In genomic region chr1:26907071-26907922, GRCh38 we compare ENCODE assay signal across 12 cellular contexts. TPM values are rescaled to one million over a fixed set of nuclear protein-coding genes. Genes with fewer than 3 reads are reported as not detected.
DNase-seq lines count a peak whose midpoint lies in the region; ATAC-seq, FAIRE-seq and TF ChIP-seq lines count a peak whose summit lies in the region.
"Had no signal": no experiment of that assay in that cellular context is flagged by ENCODE, and none has a peak within 500 bp of the region (broad histone marks: within the 10 kb centered on the region; RNA-seq: fewer than 3 reads in every experiment).

No MANE protein-coding gene starts in this region.

- no peak for TF ChIP-seq EP300 in K562 (IDR thresholded peaks at IDR 0.05; ENCODE audit: low read length)

- CTCF ChIA-PET in K562 (lab: Yijun Ruan, JAX; ENCODE audit: low intra/inter-chr PET ratio): no interaction called here

- H3K36me3 ChIP-seq in ACC112 (ENCODE audit: insufficient read depth, low read length): no peaks in the 10 kb centered on the region
- H3K36me3 ChIP-seq in K562 (ENCODE audit: control insufficient read depth, insufficient read depth, low read length): no peaks in the 10 kb centered on the region
- peaks cover 0 to 4% (median 0%) of the 10 kb centered on the region in 9 donors for H3K36me3 ChIP-seq in heart left ventricle
- H3K36me3 ChIP-seq: SJSA1, tibial artery had no signal

- peaks cover 11% of the 10 kb centered on the region for H3K4me1 ChIP-seq in ACC112 (ENCODE audit: control insufficient read depth, insufficient read depth, low read length, unreplicated experiment)
- peaks cover 12% of the 10 kb centered on the region in 2 experiments for H3K4me1 ChIP-seq in K562 (replicated peaks in 1 of 2; ENCODE audit: control insufficient read depth in 2 of 2, insufficient read depth in 2 of 2, low read length in 2 of 2)
- peaks cover 0 to 11% (median 0%) of the 10 kb centered on the region in 12 donors for H3K4me1 ChIP-seq in heart left ventricle
- H3K4me1 ChIP-seq: SJSA1, tibial artery had no signal

- no peak for TF ChIP-seq POLR2A in K562 (conservative IDR thresholded peaks at IDR 0.05)
- TF ChIP-seq POLR2A in heart left ventricle (IDR thresholded peaks at IDR 0.05): no peak

- DNase-seq in HT1080 (ENCODE audit: low read depth) (peak; percentile 92), K562 (ENCODE audit: extremely low read depth in 1 of 4, low spot score in 3 of 4) (peak; percentile 51 to 73 (median 64)), kidney tubule cell (ENCODE audit: low spot score) (peak; percentile 98), heart left ventricle (no peak)
- DNase-seq: tibial artery had no signal

- H3K79me2 ChIP-seq in ACC112 (ENCODE audit: control insufficient read depth, insufficient read depth, low read length, unreplicated experiment) (no peaks in the 10 kb centered on the region), K562 (ENCODE audit: control insufficient read depth, insufficient read depth, low read length) (no peaks in the 10 kb centered on the region)

- H3K4me2 ChIP-seq in K562 (ENCODE audit: insufficient read depth, low read length): no peak overlapping the region

- H3K9ac ChIP-seq in K562 (ENCODE audit: insufficient read depth in 1 of 2, low read depth in 2 of 2, low read length in 2 of 2): peak overlapping the region in 1 of 2 experiments; percentile 77; a peak in 2 of 4 replicates

- ATAC-seq in K562 (peak; percentile 65), GM19463 (IDR thresholded peaks at IDR 0.05; ENCODE audit: unreplicated experiment) (no peak), heart left ventricle (no peak), GM18907 (IDR thresholded peaks at IDR 0.05; ENCODE audit: unreplicated experiment) (no peak), GM21360 (IDR thresholded peaks at IDR 0.05; ENCODE audit: unreplicated experiment) (no peak)

- POLR2A ChIA-PET in K562 (lab: Yijun Ruan, JAX): interaction anchor here (0.6 to 1.7 kb wide), 9 partner anchors 9 to 1127 kb away, joined by 3 to 6 read pairs (median 4); partner anchors contain the start of gene GPN2

- in situ Hi-C loops in K562 (cut with MboI): no loop called here

- H3K9me1 ChIP-seq in K562 (ENCODE audit: control insufficient read depth, insufficient read depth, low read length): no peaks in the 10 kb centered on the region

- H3K27ac ChIP-seq in ACC112 (ENCODE audit: low read depth, low read length) (peak overlapping the region; percentile 14; the same call in 1 of the 2 replicates), K562 (ENCODE audit: extremely low read depth, low read depth, low read length) (no peak overlapping the region), heart left ventricle (no peak overlapping the region)
- H3K27ac ChIP-seq: SJSA1, tibial artery had no signal

- no peaks in the 10 kb centered on the region for H3K27me3 ChIP-seq in ACC112 (ENCODE audit: insufficient read depth, low read length)
- H3K27me3 ChIP-seq in K562 (ENCODE audit: control insufficient read depth in 2 of 2, insufficient read depth in 2 of 2, low read length in 2 of 2): no peaks in the 10 kb centered on the region
- no peaks in the 10 kb centered on the region for H3K27me3 ChIP-seq in heart left ventricle
- H3K27me3 ChIP-seq: SJSA1, tibial artery had no signal

- TF ChIP-seq RAD21 in K562 (CRISPR knock-in tag; conservative IDR thresholded peaks at IDR 0.05 in 1 of 2, IDR thresholded peaks at IDR 0.05 in 1 of 2): no peak

- intact Hi-C loops in K562 (cut with micrococcal nuclease): no loop called here
- intact Hi-C loops in heart left ventricle (cut with DNase I): no loop called here

- peak; percentile 88 for FAIRE-seq in K562 (lab: Jason Lieb, UNC)

- no peak for TF ChIP-seq CTCF in K562 (IDR thresholded peaks at IDR 0.05 in 2 of 3, conservative IDR thresholded peaks at IDR 0.05 in 1 of 3; ENCODE audit: insufficient read depth in 2 of 3, low read depth in 1 of 3, low read length in 3 of 3)
- no peak for TF ChIP-seq CTCF in heart left ventricle (IDR thresholded peaks at IDR 0.05)

- 31% methylated on average over 6 of the region's 6 CpGs for WGBS in K562 (ENCODE audit: insufficient coverage, low coverage, missing lambda C conversion rate)
- WGBS in heart left ventricle, 4 donors: 62 to 68% (median 64%) methylated on average over 6 of the region's 6 CpGs

- H4K20me1 ChIP-seq in K562 (replicated peaks; ENCODE audit: control insufficient read depth, insufficient read depth, low read length): no peaks in the 10 kb centered on the region

- no peak overlapping the region for H2AFZ ChIP-seq in ACC112 (ENCODE audit: low read length, unreplicated experiment)
- H2AFZ ChIP-seq in K562 (ENCODE audit: low read depth, low read length): peak overlapping the region; percentile 20; the same call in 1 of the 2 replicates

- no TSS peak for BruUV-seq in K562 (replicated peaks; lab: Mats Ljungman, UMichigan)

- H3K4me3 ChIP-seq in ACC112 (ENCODE audit: low read depth, low read length): no peak overlapping the region
- no peak overlapping the region for H3K4me3 ChIP-seq in K562
- no peak overlapping the region for H3K4me3 ChIP-seq in heart left ventricle
- H3K4me3 ChIP-seq: SJSA1, tibial artery had no signal

- no peaks in the 10 kb centered on the region for H3K9me3 ChIP-seq in K562 (replicated peaks; ENCODE audit: control insufficient read depth, insufficient read depth, low read depth, low read length)
- no peaks in the 10 kb centered on the region for H3K9me3 ChIP-seq in heart left ventricle
- H3K9me3 ChIP-seq: SJSA1, tibial artery had no signal

RNA-seq across cellular contexts. Expression of gene NR0B2, which starts 6.5 kb away (rescaled TPM):
- total RNA-seq in HT1080 (2014; rRNA removed; shearing (Covaris generic)): not detected in 2 replicates
- polyA plus RNA-seq in HT1080 (2015; cell fraction: cytosol; rRNA removed): not detected in 2 replicates
- not detected in 2 replicates for polyA plus RNA-seq in HT1080 (2015; cell fraction: nucleus; rRNA removed)
- not detected in 2 replicates for total RNA-seq in K562 (2011; cell fraction: chromatin; rRNA removed; ENCODE audit: low replicate concordance)
- not detected in 2 replicates for total RNA-seq in K562 (2011; cell fraction: nucleolus; rRNA removed)
- total RNA-seq in K562 (2011; cell fraction: nucleoplasm; rRNA removed): not detected in 2 replicates
- not detected in 2 replicates for total RNA-seq in K562 (2014; rRNA removed)
- not detected in 2 replicates for total RNA-seq in K562 (2014; rRNA removed; fragmentation: Illumina TruSeq; extraction: Trizol)
- not detected in 2 replicates for total RNA-seq in K562 (2015; rRNA removed; fragmentation: Illumina TruSeq; extraction: Trizol)
- not detected in 2 replicates for total RNA-seq in K562 (2021)
- polyA plus RNA-seq in K562 (2011; rRNA removed): not detected in 2 replicates
- 0.06 TPM in 1 of 2 replicates, not detected in the other for polyA plus RNA-seq in K562 (2011; cell fraction: cytosol; rRNA removed)
- polyA plus RNA-seq in K562 (2011; cell fraction: nucleus; rRNA removed): not detected in 2 replicates
- 0.08 TPM in 1 of 2 replicates, not detected in the other for polyA plus RNA-seq in K562 (2012)
- polyA plus RNA-seq in K562 (2014; fragmentation: Illumina TruSeq; extraction: Trizol): not detected in 2 replicates
- polyA plus RNA-seq in K562 (2014; fragmentation: Nextera tagmentation; extraction: Ambion mirVana): not detected
- not detected in 2 replicates for polyA plus RNA-seq in K562 (2014; rRNA removed)
- not detected in 2 replicates for polyA minus RNA-seq in K562 (2011; rRNA and poly(A)+ RNA removed)
- not detected in 2 replicates for polyA minus RNA-seq in K562 (2011; cell fraction: cytosol; rRNA and poly(A)+ RNA removed)
- polyA minus RNA-seq in K562 (2011; cell fraction: nucleus; rRNA and poly(A)+ RNA removed): not detected in 2 replicates
- 10 to 100 TPM in 2 of 9 donors, 1 to 10 TPM in 7; 2.4 to 19.2 (median 6.6) TPM for total RNA-seq in heart left ventricle
- polyA plus RNA-seq in heart left ventricle: 1 to 10 TPM; 2.0 to 6.6 TPM
- total RNA-seq: dermis microvascular lymphatic vessel endothelial cell, mononuclear cell, SJSA1 had no signal

RNA-seq across cellular contexts. Expression of gene GPATCH3, which starts 7.0 kb away (rescaled TPM):
- total RNA-seq in HT1080 (2014; rRNA removed; shearing (Covaris generic)): 11.2 TPM in 2 replicates
- 7.6 and 8.5 TPM in 2 replicates for polyA plus RNA-seq in HT1080 (2015; cell fraction: cytosol; rRNA removed)
- 12.2 and 15.1 TPM in 2 replicates for polyA plus RNA-seq in HT1080 (2015; cell fraction: nucleus; rRNA removed)
- 15.2 and 22.9 TPM in 2 replicates for total RNA-seq in K562 (2011; cell fraction: chromatin; rRNA removed; ENCODE audit: low replicate concordance)
- total RNA-seq in K562 (2011; cell fraction: nucleolus; rRNA removed): 20.1 and 20.7 TPM in 2 replicates
- 11.5 and 12.9 TPM in 2 replicates for total RNA-seq in K562 (2011; cell fraction: nucleoplasm; rRNA removed)
- total RNA-seq in K562 (2014; rRNA removed): 16.4 and 21.0 TPM in 2 replicates
- total RNA-seq in K562 (2014; rRNA removed; fragmentation: Illumina TruSeq; extraction: Trizol): 8.6 and 9.9 TPM in 2 replicates
- total RNA-seq in K562 (2015; rRNA removed; fragmentation: Illumina TruSeq; extraction: Trizol): 15.3 and 16.2 TPM in 2 replicates
- total RNA-seq in K562 (2021): 22.5 and 23.0 TPM in 2 replicates
- 5.4 and 7.2 TPM in 2 replicates for polyA plus RNA-seq in K562 (2011; rRNA removed)
- 7.0 and 9.7 TPM in 2 replicates for polyA plus RNA-seq in K562 (2011; cell fraction: cytosol; rRNA removed)
- polyA plus RNA-seq in K562 (2011; cell fraction: nucleus; rRNA removed): 10.6 and 15.3 TPM in 2 replicates
- polyA plus RNA-seq in K562 (2012): 13.1 and 16.8 TPM in 2 replicates
- 14.4 and 17.5 TPM in 2 replicates for polyA plus RNA-seq in K562 (2014; fragmentation: Illumina TruSeq; extraction: Trizol)
- polyA plus RNA-seq in K562 (2014; fragmentation: Nextera tagmentation; extraction: Ambion mirVana): 1 to 10 TPM; 1.6 to 4.9 TPM
- 13.3 and 16.1 TPM in 2 replicates for polyA plus RNA-seq in K562 (2014; rRNA removed)
- polyA minus RNA-seq in K562 (2011; rRNA and poly(A)+ RNA removed): 6.1 and 6.7 TPM in 2 replicates
- 3.6 and 6.0 TPM in 2 replicates for polyA minus RNA-seq in K562 (2011; cell fraction: cytosol; rRNA and poly(A)+ RNA removed)
- 8.1 and 10.2 TPM in 2 replicates for polyA minus RNA-seq in K562 (2011; cell fraction: nucleus; rRNA and poly(A)+ RNA removed)
- 10 to 100 TPM in 3 of 9 donors, 1 to 10 TPM in 6; 6.0 to 14.9 (median 9.0) TPM for total RNA-seq in heart left ventricle
- polyA plus RNA-seq in heart left ventricle: 10 to 100 TPM in 1 of 2 donors, 1 to 10 TPM in 1; 7.7 to 11.7 TPM

RNA-seq across cellular contexts. Expression of gene NUDC, which starts 14.2 kb away (rescaled TPM):
- 142 and 182 TPM in 2 replicates for total RNA-seq in HT1080 (2014; rRNA removed; shearing (Covaris generic))
- 156 and 165 TPM in 2 replicates for polyA plus RNA-seq in HT1080 (2015; cell fraction: cytosol; rRNA removed)
- 110 and 123 TPM in 2 replicates for polyA plus RNA-seq in HT1080 (2015; cell fraction: nucleus; rRNA removed)
- 70.9 and 112 TPM in 2 replicates for total RNA-seq in K562 (2011; cell fraction: chromatin; rRNA removed; ENCODE audit: low replicate concordance)
- 73.0 and 85.1 TPM in 2 replicates for total RNA-seq in K562 (2011; cell fraction: nucleolus; rRNA removed)
- total RNA-seq in K562 (2011; cell fraction: nucleoplasm; rRNA removed): 71.2 and 76.6 TPM in 2 replicates
- total RNA-seq in K562 (2014; rRNA removed): 234 and 265 TPM in 2 replicates
- total RNA-seq in K562 (2014; rRNA removed; fragmentation: Illumina TruSeq; extraction: Trizol): 83.1 and 86.9 TPM in 2 replicates
- total RNA-seq in K562 (2015; rRNA removed; fragmentation: Illumina TruSeq; extraction: Trizol): 156 and 157 TPM in 2 replicates
- 160 and 170 TPM in 2 replicates for total RNA-seq in K562 (2021)
- 42.5 and 59.7 TPM in 2 replicates for polyA plus RNA-seq in K562 (2011; rRNA removed)
- polyA plus RNA-seq in K562 (2011; cell fraction: cytosol; rRNA removed): 49.6 and 54.7 TPM in 2 replicates
- polyA plus RNA-seq in K562 (2011; cell fraction: nucleus; rRNA removed): 56.8 and 59.7 TPM in 2 replicates
- 171 and 247 TPM in 2 replicates for polyA plus RNA-seq in K562 (2012)
- 202 and 219 TPM in 2 replicates for polyA plus RNA-seq in K562 (2014; fragmentation: Illumina TruSeq; extraction: Trizol)
- polyA plus RNA-seq in K562 (2014; fragmentation: Nextera tagmentation; extraction: Ambion mirVana): 10 to 100 TPM in 1 of 2 experiments, 1 to 10 TPM in 1; 9.8 to 18.1 TPM
- 126 and 149 TPM in 2 replicates for polyA plus RNA-seq in K562 (2014; rRNA removed)
- polyA minus RNA-seq in K562 (2011; rRNA and poly(A)+ RNA removed): 42.3 and 52.0 TPM in 2 replicates
- polyA minus RNA-seq in K562 (2011; cell fraction: cytosol; rRNA and poly(A)+ RNA removed): 79.7 and 80.2 TPM in 2 replicates
- polyA minus RNA-seq in K562 (2011; cell fraction: nucleus; rRNA and poly(A)+ RNA removed): 19.4 and 28.9 TPM in 2 replicates
- total RNA-seq in heart left ventricle: 10 to 100 TPM; 53.6 to 78.6 (median 57.4) TPM
- polyA plus RNA-seq in heart left ventricle: 10 to 100 TPM; 69.7 to 99.6 TPM

RNA-seq across cellular contexts. Expression of gene GPN2, which starts 17.2 kb away (rescaled TPM):
- 17.9 and 33.6 TPM in 2 replicates for total RNA-seq in HT1080 (2014; rRNA removed; shearing (Covaris generic))
- 11.3 and 12.8 TPM in 2 replicates for polyA plus RNA-seq in HT1080 (2015; cell fraction: cytosol; rRNA removed)
- polyA plus RNA-seq in HT1080 (2015; cell fraction: nucleus; rRNA removed): 20.5 and 23.6 TPM in 2 replicates
- 37.7 and 65.6 TPM in 2 replicates for total RNA-seq in K562 (2011; cell fraction: chromatin; rRNA removed; ENCODE audit: low replicate concordance)
- total RNA-seq in K562 (2011; cell fraction: nucleolus; rRNA removed): 41.7 and 49.9 TPM in 2 replicates
- total RNA-seq in K562 (2011; cell fraction: nucleoplasm; rRNA removed): 42.3 and 47.5 TPM in 2 replicates
- total RNA-seq in K562 (2014; rRNA removed) (16.3 and 26.7 TPM in 2 replicates), K562 (2014; rRNA removed; fragmentation: Illumina TruSeq; extraction: Trizol) (19.3 and 20.4 TPM in 2 replicates), K562 (2015; rRNA removed; fragmentation: Illumina TruSeq; extraction: Trizol) (27.0 and 28.0 TPM in 2 replicates), K562 (2021) (58.8 and 59.0 TPM in 2 replicates), heart left ventricle (10 to 100 TPM in 8 of 9 donors, 1 to 10 TPM in 1; 7.6 to 27.4 (median 17.1) TPM)
- polyA plus RNA-seq in K562 (2011; rRNA removed) (45.1 and 64.7 TPM in 2 replicates), K562 (2014; fragmentation: Illumina TruSeq; extraction: Trizol) (23.2 and 34.0 TPM in 2 replicates), K562 (2014; fragmentation: Nextera tagmentation; extraction: Ambion mirVana) (10 to 100 TPM in 1 of 2 experiments, 1 to 10 TPM in 1; 9.9 to 11.4 TPM), K562 (2014; rRNA removed) (17.4 and 31.8 TPM in 2 replicates), heart left ventricle (10 to 100 TPM; 12.0 to 15.7 TPM)
- 37.8 and 64.5 TPM in 2 replicates for polyA plus RNA-seq in K562 (2011; cell fraction: cytosol; rRNA removed)
- 49.3 and 52.7 TPM in 2 replicates for polyA plus RNA-seq in K562 (2011; cell fraction: nucleus; rRNA removed)
- 32.5 and 46.9 TPM in 2 replicates for polyA plus RNA-seq in K562 (2012)
- 40.1 and 57.8 TPM in 2 replicates for polyA minus RNA-seq in K562 (2011; rRNA and poly(A)+ RNA removed)
- polyA minus RNA-seq in K562 (2011; cell fraction: cytosol; rRNA and poly(A)+ RNA removed): 52.9 and 56.0 TPM in 2 replicates
- polyA minus RNA-seq in K562 (2011; cell fraction: nucleus; rRNA and poly(A)+ RNA removed): 15.4 and 16.0 TPM in 2 replicates

RNA-seq across cellular contexts. Expression of gene SFN, which starts 44.3 kb away (rescaled TPM):
- total RNA-seq in HT1080 (2014; rRNA removed; shearing (Covaris generic)): 5.2 and 7.0 TPM in 2 replicates
- 2.1 TPM in 2 replicates for polyA plus RNA-seq in HT1080 (2015; cell fraction: cytosol; rRNA removed)
- 1.5 and 1.7 TPM in 2 replicates for polyA plus RNA-seq in HT1080 (2015; cell fraction: nucleus; rRNA removed)
- total RNA-seq in K562 (2011; cell fraction: chromatin; rRNA removed; ENCODE audit: low replicate concordance): 0.42 and 0.90 TPM in 2 replicates
- 0.66 and 1.3 TPM in 2 replicates for total RNA-seq in K562 (2011; cell fraction: nucleolus; rRNA removed)
- 0.37 and 1.5 TPM in 2 replicates for total RNA-seq in K562 (2011; cell fraction: nucleoplasm; rRNA removed)
- 2.2 and 2.7 TPM in 2 replicates for total RNA-seq in K562 (2014; rRNA removed)
- total RNA-seq in K562 (2014; rRNA removed; fragmentation: Illumina TruSeq; extraction: Trizol): 0.38 and 0.73 TPM in 2 replicates
- total RNA-seq in K562 (2015; rRNA removed; fragmentation: Illumina TruSeq; extraction: Trizol): 2.0 and 3.0 TPM in 2 replicates
- 3.1 and 3.7 TPM in 2 replicates for total RNA-seq in K562 (2021)
- polyA plus RNA-seq in K562 (2011; rRNA removed): 0.86 and 1.7 TPM in 2 replicates
- 1.9 and 2.8 TPM in 2 replicates for polyA plus RNA-seq in K562 (2011; cell fraction: cytosol; rRNA removed)
- polyA plus RNA-seq in K562 (2011; cell fraction: nucleus; rRNA removed): 0.67 and 0.91 TPM in 2 replicates
- 1.6 and 4.0 TPM in 2 replicates for polyA plus RNA-seq in K562 (2012)
- polyA plus RNA-seq in K562 (2014; fragmentation: Illumina TruSeq; extraction: Trizol): 2.7 and 3.4 TPM in 2 replicates
- polyA plus RNA-seq in K562 (2014; fragmentation: Nextera tagmentation; extraction: Ambion mirVana): under 1 TPM; 0.10 to 0.11 TPM
- polyA plus RNA-seq in K562 (2014; rRNA removed): 3.8 and 3.9 TPM in 2 replicates
- 0.25 and 0.42 TPM in 2 replicates for polyA minus RNA-seq in K562 (2011; rRNA and poly(A)+ RNA removed)
- 2.3 and 3.7 TPM in 2 replicates for polyA minus RNA-seq in K562 (2011; cell fraction: cytosol; rRNA and poly(A)+ RNA removed)
- 0.67 and 0.89 TPM in 2 replicates for polyA minus RNA-seq in K562 (2011; cell fraction: nucleus; rRNA and poly(A)+ RNA removed)
- total RNA-seq in heart left ventricle: under 1 TPM in 2 of 9 donors, not detected in 7; 0.26 to 0.37 TPM
- polyA plus RNA-seq in heart left ventricle: under 1 TPM; 0.11 to 0.42 TPM

Comparison
In these comparisons a context has a peak if more than half of its experiments do, and no peak if none do; other contexts are left out.
1. DNase-seq: peak in HT1080 (single experiment), K562 (4 of 4) and kidney tubule cell (single experiment); none in heart left ventricle (0 of 5).